ENCODE assay signal across 19 cellular contexts in genomic region chr3:179687967-179688535, GRCh38. TPM values are rescaled to one million over a fixed set of nuclear protein-coding genes. Genes with fewer than 3 reads are reported as not detected.
DNase-seq lines count a peak whose midpoint lies in the region; ATAC-seq, FAIRE-seq and TF ChIP-seq lines count a peak whose summit lies in the region.
"Had no signal": no experiment of that assay in that cellular context is flagged by ENCODE, and none has a peak within 500 bp of the region (broad histone marks: within the 10 kb centered on the region; RNA-seq: fewer than 3 reads in every experiment).

No MANE protein-coding gene starts in this region.

- intact Hi-C loops in HepG2 (cut with micrococcal nuclease; ENCODE audit: unreplicated experiment), result loop anchor here (5.0 kb wide), 1 partner anchor 36 kb away; the partner anchor contains the start of gene USP13
- intact Hi-C loops in right lobe of liver (cut with DNase I), result no loop called here
- intact Hi-C loops in IMR-90 (cut with micrococcal nuclease), result no loop called here
- intact Hi-C loops in psoas muscle (cut with DNase I), result no loop called here

- POLR2A ChIA-PET in HepG2 (lab: Yijun Ruan, JAX), result no interaction called here
- POLR2A ChIA-PET in IMR-90 (lab: Charles Lee; ENCODE audit: unreplicated experiment), result no interaction called here

- no peak overlapping the region for H2BK120ac ChIP-seq in IMR-90 (ENCODE audit: low read depth, low read length)

- H4K5ac ChIP-seq in IMR-90 (ENCODE audit: low read depth, low read length), result no peak overlapping the region

- H2AFZ ChIP-seq in HepG2 (ENCODE audit: low read length), result no peak overlapping the region
- H2AFZ ChIP-seq in IMR-90 (replicated peaks; ENCODE audit: low read length, poor library complexity), result no peak overlapping the region

- H3K9ac ChIP-seq in HepG2 (ENCODE audit: insufficient read depth, low read depth, low read length) (no peak overlapping the region), IMR-90 (ENCODE audit: low read depth, low read length) (no peak overlapping the region)

- FAIRE-seq in HepG2 (lab: Jason Lieb, UNC) (no peak), H54 (lab: Jason Lieb, UNC) (peak; percentile 11)

- H3K18ac ChIP-seq in IMR-90 (ENCODE audit: low read depth, low read length), result no peak overlapping the region

- WGBS in HepG2 (ENCODE audit: low lambda C conversion rate), result 79% methylated on average over 4 of the region's 4 CpGs
- 45% methylated on average over 4 of the region's 4 CpGs for WGBS in right lobe of liver (ENCODE audit: insufficient coverage, low coverage, low lambda C conversion rate, missing lambda C conversion rate)
- 95 to 100% methylated on average over 2 to 3 of the region's 4 CpGs for WGBS in IMR-90 (ENCODE audit: extremely low coverage in 2 of 2, insufficient read length in 1 of 2), 2 experiments
- WGBS in psoas muscle, 3 donors, result 71 to 87% (median 80%) methylated on average over 4 of the region's 4 CpGs

- no peak overlapping the region for H2AK5ac ChIP-seq in IMR-90 (ENCODE audit: low read depth, low read length)

- H3K56ac ChIP-seq in IMR-90 (ENCODE audit: extremely low read depth, insufficient read depth, low read length), result no peak overlapping the region

- H4K91ac ChIP-seq in IMR-90 (ENCODE audit: insufficient read depth, low read depth, low read length), result no peak overlapping the region

- H4K8ac ChIP-seq in IMR-90 (ENCODE audit: low read depth in 2 of 2, low read length in 2 of 2), result no peak overlapping the region

- no peaks in the 10 kb centered on the region for H3K4me1 ChIP-seq in HepG2 (ENCODE audit: insufficient read depth, low read length)
- no peaks in the 10 kb centered on the region for H3K4me1 ChIP-seq in right lobe of liver
- peaks cover 4% of the 10 kb centered on the region for H3K4me1 ChIP-seq in IMR-90 (ENCODE audit: control insufficient read depth, insufficient read depth, low read length)
- no peaks in the 10 kb centered on the region for H3K4me1 ChIP-seq in psoas muscle
- H3K4me1 ChIP-seq: Peyer's patch had no signal

- H4K20me1 ChIP-seq in HepG2 (ENCODE audit: insufficient read depth, low read length), result no peaks in the 10 kb centered on the region
- no peaks in the 10 kb centered on the region for H4K20me1 ChIP-seq in IMR-90 (ENCODE audit: insufficient read depth, low read length)

- TF ChIP-seq RAD21 in HepG2 (CRISPR knock-in tag; IDR thresholded peaks at IDR 0.05), result no peak
- no peak for TF ChIP-seq RAD21 in IMR-90 (IDR thresholded peaks at IDR 0.05; ENCODE audit: low read length)

- peaks cover 10 to 28% of the 10 kb centered on the region in 2 experiments for H3K36me3 ChIP-seq in HepG2 (replicated peaks in 1 of 2; ENCODE audit: control insufficient read depth in 1 of 2, insufficient read depth in 2 of 2, low read length in 2 of 2)
- H3K36me3 ChIP-seq in right lobe of liver, result no peaks in the 10 kb centered on the region
- H3K36me3 ChIP-seq in IMR-90 (ENCODE audit: control insufficient read depth, insufficient read depth, low read length), result peaks cover 4% of the 10 kb centered on the region
- peaks cover 7 to 67% of the 10 kb centered on the region in 2 donors for H3K36me3 ChIP-seq in psoas muscle (ENCODE audit: insufficient read depth in 1 of 2, low read depth in 1 of 2)
- H3K36me3 ChIP-seq: Peyer's patch had no signal

- H3K79me1 ChIP-seq in IMR-90 (ENCODE audit: low read depth in 1 of 2, low read length in 2 of 2), result peaks cover 40 to 61% of the 10 kb centered on the region in 2 experiments

- dilution Hi-C loops in IMR-90 (cut with HindIII; ENCODE audit: low sequenced_read_pairs, unreplicated experiment), result no loop called here

- TF ChIP-seq CTCF in HepG2 (CRISPR knock-in tag; IDR thresholded peaks at IDR 0.05) (no peak), right lobe of liver (IDR thresholded peaks at IDR 0.05) (no peak), IMR-90 (conservative IDR thresholded peaks at IDR 0.05; ENCODE audit: low read depth, low read length) (no peak), psoas muscle (IDR thresholded peaks at IDR 0.05) (no peak)

- H3K9me3 ChIP-seq in HepG2 (ENCODE audit: low read length) (no peaks in the 10 kb centered on the region), right lobe of liver (no peaks in the 10 kb centered on the region), IMR-90 (ENCODE audit: control insufficient read depth, insufficient read depth, low read length) (no peaks in the 10 kb centered on the region), psoas muscle (no peaks in the 10 kb centered on the region)
- H3K9me3 ChIP-seq: Peyer's patch had no signal

- H2BK5ac ChIP-seq in IMR-90 (ENCODE audit: low read depth, low read length, poor library complexity, severe bottlenecking), result no peak overlapping the region

- H3K27me3 ChIP-seq in HepG2 (ENCODE audit: control insufficient read depth in 1 of 2, insufficient read depth in 2 of 2, low read length in 2 of 2) (no peaks in the 10 kb centered on the region), right lobe of liver (no peaks in the 10 kb centered on the region), IMR-90 (ENCODE audit: control insufficient read depth, insufficient read depth, low read length) (no peaks in the 10 kb centered on the region), psoas muscle (ENCODE audit: insufficient read depth in 3 of 3, low read length in 2 of 3) (no peaks in the 10 kb centered on the region)
- H3K27me3 ChIP-seq: Peyer's patch had no signal

- H3K4me3 ChIP-seq in HepG2 (replicated peaks in 1 of 3; ENCODE audit: insufficient read depth in 1 of 3, low read depth in 2 of 3, low read length in 3 of 3) (no peak overlapping the region), right lobe of liver (no peak overlapping the region), IMR-90 (ENCODE audit: insufficient read depth, low read depth, low read length) (no peak overlapping the region), psoas muscle (no peak overlapping the region)
- H3K4me3 ChIP-seq: Peyer's patch, SK-N-MC had no signal

- TF ChIP-seq POLR2A in HepG2 (IDR thresholded peaks at IDR 0.05; ENCODE audit: insufficient read depth in 1 of 2, low read depth in 2 of 2, low read length in 2 of 2) (no peak), right lobe of liver (IDR thresholded peaks at IDR 0.05) (no peak), H54 (IDR thresholded peaks at IDR 0.05; ENCODE audit: low read depth, low read length) (no peak), IMR-90 (IDR thresholded peaks at IDR 0.05; ENCODE audit: low read depth, low read length) (no peak)

- no peak overlapping the region for H2AK9ac ChIP-seq in IMR-90 (replicated peaks; ENCODE audit: low read depth, low read length, poor library complexity)

- H3K27ac ChIP-seq in HepG2 (ENCODE audit: extremely low read length, insufficient read depth, low read length) (no peak overlapping the region), right lobe of liver (no peak overlapping the region), IMR-90 (ENCODE audit: insufficient read depth, low read length) (no peak overlapping the region), psoas muscle (peak overlapping the region; percentile 4)
- H3K27ac ChIP-seq: Peyer's patch, SK-N-MC had no signal

- H2BK20ac ChIP-seq in IMR-90 (ENCODE audit: low read depth, low read length), result no peak overlapping the region

- no TSS peak for BruUV-seq in HepG2 (replicated peaks; lab: Mats Ljungman, UMichigan)
- BruUV-seq in IMR-90 (replicated peaks; lab: Mats Ljungman, UMichigan), result no TSS peak

- no peak overlapping the region for H3K4me2 ChIP-seq in HepG2 (ENCODE audit: low read depth, low read length)
- H3K4me2 ChIP-seq in IMR-90 (ENCODE audit: low read depth, low read length), result no peak overlapping the region

- TF ChIP-seq EP300 in HepG2 (IDR thresholded peaks at IDR 0.05; ENCODE audit: low read depth in 2 of 2, low read length in 2 of 2), result no peak
- TF ChIP-seq EP300 in HepG2 (CRISPR knock-in tag; IDR thresholded peaks at IDR 0.05; ENCODE audit: borderline replicate concordance), result no peak

- peaks cover 18% of the 10 kb centered on the region for H3K79me2 ChIP-seq in HepG2 (ENCODE audit: insufficient read depth, low read length)

- H3K9me1 ChIP-seq in IMR-90 (ENCODE audit: insufficient read depth, low read length), result peaks cover 5% of the 10 kb centered on the region

- ATAC-seq in HepG2 (no peak), right lobe of liver (no peak), IMR-90 (ENCODE audit: low read depth) (no peak), psoas muscle (no peak), GM19467 (IDR thresholded peaks at IDR 0.05; ENCODE audit: unreplicated experiment) (no peak)
- ATAC-seq: T-cell had no signal

- DNase-seq in HepG2 (ENCODE audit: low spot score) (no peak), right lobe of liver (no peak), H54 (ENCODE audit: insufficient read length, low spot score) (no peak), IMR-90 (no peak), psoas muscle (no peak), NCI-H748 (lab: John Stamatoyannopoulos, UW; ENCODE audit: unreplicated experiment) (no peak), DMS 273 treated with DMSO at 0.1 percent for 48 hours (lab: John Stamatoyannopoulos, UW) (no peak)
- DNase-seq: C1 segment of cervical spinal cord, GOT3, KG1, NCI-H1048, NCI-H1436 treated with DMSO at 0.1 percent for 48 hours, NCI-H2081 treated with DMSO at 0.1 percent for 48 hours, NCI-H510A treated with DMSO at 0.1 percent for 48 hours, Peyer's patch, Right ventricle myocardium superior, T-cell had no signal

- in situ Hi-C loops in HepG2 (cut with HindIII; ENCODE audit: extremely low pct_ligation_motif_present, low pct_unique_long_range_greater_than_20kb), result no loop called here
- in situ Hi-C loops in IMR-90 (cut with MboI; ENCODE audit: low sequenced_read_pairs), result no loop called here

- CTCF ChIA-PET in HepG2 (lab: Yijun Ruan, JAX; ENCODE audit: low intra/inter-chr PET ratio, low total read pairs), result no interaction called here
- CTCF ChIA-PET in IMR-90 (lab: Yijun Ruan, JAX), result interaction anchor here (0.8 kb wide), 1 partner anchor 9 kb away, joined by 3 read pairs; no protein-coding TSS in a partner anchor

- H2BK15ac ChIP-seq in IMR-90 (ENCODE audit: low read depth, low read length), result no peak overlapping the region

- H3K23ac ChIP-seq in IMR-90 (ENCODE audit: low read depth, low read length), result no peak overlapping the region

- peak overlapping the region; percentile 66; the same call in 1 of the 2 replicates for H3K14ac ChIP-seq in IMR-90 (replicated peaks; ENCODE audit: low read depth, low read length)

- no peak overlapping the region for H3K4ac ChIP-seq in IMR-90 (ENCODE audit: low read depth, low read length)

RNA-seq across cellular contexts. Expression of gene USP13, which starts 35.2 kb away (rescaled TPM):
- 15.9 and 23.2 TPM in 2 replicates for total RNA-seq in HepG2 (2016; rRNA removed; fragmentation: Illumina TruSeq; extraction: Trizol)
- total RNA-seq in HepG2 (2016; cell fraction: cytosol; rRNA removed; fragmentation: Illumina TruSeq; extraction: Trizol; ENCODE audit: low read depth), result 11.7 and 12.8 TPM in 2 replicates
- 15.0 and 22.6 TPM in 2 replicates for total RNA-seq in HepG2 (2016; cell fraction: insoluble cytoplasmic fraction; rRNA removed; fragmentation: Illumina TruSeq; extraction: Trizol)
- 10.0 and 10.5 TPM in 2 replicates for total RNA-seq in HepG2 (2016; cell fraction: membrane; rRNA removed; fragmentation: Illumina TruSeq; extraction: Trizol)
- total RNA-seq in HepG2 (2016; cell fraction: nucleus; rRNA removed; fragmentation: Illumina TruSeq; extraction: Trizol), result 17.2 and 17.6 TPM in 2 replicates
- 29.2 and 36.7 TPM in 2 replicates for polyA plus RNA-seq in HepG2 (2011; rRNA removed)
- 19.3 and 27.5 TPM in 2 replicates for polyA plus RNA-seq in HepG2 (2011; cell fraction: cytosol; rRNA removed)
- polyA plus RNA-seq in HepG2 (2011; cell fraction: nucleus; rRNA removed), result 23.3 and 29.1 TPM in 2 replicates
- 18.4 and 29.6 TPM in 2 replicates for polyA plus RNA-seq in HepG2 (2012)
- 1.2 and 1.6 TPM in 2 replicates for polyA plus RNA-seq in HepG2 (2016; cell fraction: cytosol; fragmentation: Illumina TruSeq; extraction: Trizol; ENCODE audit: low read depth)
- polyA plus RNA-seq in HepG2 (2016; cell fraction: insoluble cytoplasmic fraction; fragmentation: Illumina TruSeq; extraction: Trizol; ENCODE audit: low read depth), result 18.8 and 19.7 TPM in 2 replicates
- 3.2 and 3.3 TPM in 2 replicates for polyA plus RNA-seq in HepG2 (2016; cell fraction: membrane; fragmentation: Illumina TruSeq; extraction: Trizol; ENCODE audit: low read depth)
- 16.1 and 17.8 TPM in 2 replicates for polyA plus RNA-seq in HepG2 (2016; cell fraction: nucleus; fragmentation: Illumina TruSeq; extraction: Trizol; ENCODE audit: insufficient read depth, low read depth)
- 32.1 and 37.3 TPM in 2 replicates for polyA minus RNA-seq in HepG2 (2011; rRNA and poly(A)+ RNA removed; ENCODE audit: low replicate concordance)
- polyA minus RNA-seq in HepG2 (2011; cell fraction: cytosol; rRNA and poly(A)+ RNA removed), result 38.5 and 48.8 TPM in 2 replicates
- polyA minus RNA-seq in HepG2 (2011; cell fraction: nucleus; rRNA and poly(A)+ RNA removed), result 96.3 and 130 TPM in 2 replicates
- total RNA-seq in right lobe of liver, result 10 to 100 TPM in 1 of 6 experiments, 1 to 10 TPM in 5; 6.0 to 11.1 (median 6.9) TPM
- 16.1 and 18.1 TPM in 2 replicates for total RNA-seq in IMR-90 (2012; rRNA removed)
- 8.4 and 9.2 TPM in 2 replicates for polyA plus RNA-seq in IMR-90 (2012; rRNA removed)
- 2.4 and 4.5 TPM in 2 replicates for polyA plus RNA-seq in IMR-90 (2012; cell fraction: cytosol; rRNA removed)
- 1.5 and 6.2 TPM in 2 replicates for polyA plus RNA-seq in IMR-90 (2012; cell fraction: nucleus; rRNA removed; ENCODE audit: low replicate concordance)
- 100 to 1,000 TPM; 175 to 324 (median 269) TPM for total RNA-seq in psoas muscle
- polyA plus RNA-seq in psoas muscle, result 10 to 100 TPM; 16.1 to 96.0 (median 86.2) TPM
